ENCODE assay signal across 2 cellular contexts in the genomic region with DNA sequence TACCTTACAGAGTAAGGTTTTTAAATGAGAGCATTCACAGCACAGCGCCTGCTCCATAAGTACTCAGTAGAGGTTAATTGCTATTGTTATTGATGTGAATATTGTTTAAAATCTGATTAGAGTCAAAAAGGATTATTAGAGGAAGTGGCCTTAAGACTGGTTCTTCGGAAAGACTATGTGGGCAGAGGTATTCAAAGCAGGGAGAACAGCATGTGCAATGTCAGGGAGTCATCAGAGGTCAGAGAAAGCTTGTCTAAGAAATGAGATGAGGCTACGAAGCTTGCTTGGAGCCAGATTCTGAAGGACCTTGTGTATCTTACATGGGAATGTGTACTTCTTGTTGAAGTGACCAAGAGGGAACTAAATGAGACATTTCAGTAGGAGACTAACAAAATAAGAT.
TF ChIP-seq lines count a peak whose summit lies in the region.

No MANE protein-coding gene starts in this region.

TF ChIP-seq in GM12891, 5 proteins besides CTCF, POLR2A, EP300 and RAD21:
- TF ChIP-seq SPI1 (IDR thresholded peaks at IDR 0.05; ENCODE audit: low read depth, low read length) (peak; percentile 72), PAX5 (IDR thresholded peaks at IDR 0.05; ENCODE audit: insufficient read depth, low read length, severe bottlenecking) (no peak)

TF ChIP-seq in IMR-90, 13 proteins besides CTCF, POLR2A, EP300 and RAD21:
- TF ChIP-seq, protein P1, sequence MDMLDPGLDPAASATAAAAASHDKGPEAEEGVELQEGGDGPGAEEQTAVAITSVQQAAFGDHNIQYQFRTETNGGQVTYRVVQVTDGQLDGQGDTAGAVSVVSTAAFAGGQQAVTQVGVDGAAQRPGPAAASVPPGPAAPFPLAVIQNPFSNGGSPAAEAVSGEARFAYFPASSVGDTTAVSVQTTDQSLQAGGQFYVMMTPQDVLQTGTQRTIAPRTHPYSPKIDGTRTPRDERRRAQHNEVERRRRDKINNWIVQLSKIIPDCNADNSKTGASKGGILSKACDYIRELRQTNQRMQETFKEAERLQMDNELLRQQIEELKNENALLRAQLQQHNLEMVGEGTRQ (IDR thresholded peaks at IDR 0.05; ENCODE audit: low read depth, low read length) = no peak
- TF ChIP-seq FOS (IDR thresholded peaks at IDR 0.05; ENCODE audit: low read depth, low read length) (no peak), CEBPB (IDR thresholded peaks at IDR 0.05; ENCODE audit: low read depth, low read length) (no peak), MAFK (IDR thresholded peaks at IDR 0.05; ENCODE audit: low read depth, low read length) (no peak), NFE2L2 (IDR thresholded peaks at IDR 0.05; ENCODE audit: low read depth, low read length) (no peak), MAZ (IDR thresholded peaks at IDR 0.05; ENCODE audit: borderline replicate concordance, low read depth, low read length) (no peak), CHD1 (IDR thresholded peaks at IDR 0.05; ENCODE audit: low read depth, low read length) (no peak), SMC3 (IDR thresholded peaks at IDR 0.05; ENCODE audit: low read depth, low read length) (no peak), RCOR1 (IDR thresholded peaks at IDR 0.05; ENCODE audit: insufficient replicate concordance, low read length) (no peak), BHLHE40 (IDR thresholded peaks at IDR 0.05; ENCODE audit: low read depth, low read length) (no peak), MXI1 (IDR thresholded peaks at IDR 0.05; ENCODE audit: borderline replicate concordance, low read depth, low read length) (no peak), RFX5 (IDR thresholded peaks at IDR 0.05; ENCODE audit: low read depth, low read length) (no peak)
- TF ChIP-seq, protein P2, sequence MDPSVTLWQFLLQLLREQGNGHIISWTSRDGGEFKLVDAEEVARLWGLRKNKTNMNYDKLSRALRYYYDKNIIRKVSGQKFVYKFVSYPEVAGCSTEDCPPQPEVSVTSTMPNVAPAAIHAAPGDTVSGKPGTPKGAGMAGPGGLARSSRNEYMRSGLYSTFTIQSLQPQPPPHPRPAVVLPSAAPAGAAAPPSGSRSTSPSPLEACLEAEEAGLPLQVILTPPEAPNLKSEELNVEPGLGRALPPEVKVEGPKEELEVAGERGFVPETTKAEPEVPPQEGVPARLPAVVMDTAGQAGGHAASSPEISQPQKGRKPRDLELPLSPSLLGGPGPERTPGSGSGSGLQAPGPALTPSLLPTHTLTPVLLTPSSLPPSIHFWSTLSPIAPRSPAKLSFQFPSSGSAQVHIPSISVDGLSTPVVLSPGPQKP (IDR thresholded peaks at IDR 0.05; ENCODE audit: borderline replicate concordance, low read depth, low read length) = no peak
